1 cellular context compared by ENCODE assay signal in genomic region chr4:107718351-107718965, GRCh38.
A peak's percentile ranks its signal among the peaks of the same experiment; 100 is the strongest.
TF ChIP-seq lines count a peak whose summit lies in the region.

No MANE protein-coding gene starts in this region.

TF ChIP-seq in GM12878, 131 proteins besides CTCF, POLR2A, EP300 and RAD21 (continued from another document):
- TF ChIP-seq, protein P1, sequence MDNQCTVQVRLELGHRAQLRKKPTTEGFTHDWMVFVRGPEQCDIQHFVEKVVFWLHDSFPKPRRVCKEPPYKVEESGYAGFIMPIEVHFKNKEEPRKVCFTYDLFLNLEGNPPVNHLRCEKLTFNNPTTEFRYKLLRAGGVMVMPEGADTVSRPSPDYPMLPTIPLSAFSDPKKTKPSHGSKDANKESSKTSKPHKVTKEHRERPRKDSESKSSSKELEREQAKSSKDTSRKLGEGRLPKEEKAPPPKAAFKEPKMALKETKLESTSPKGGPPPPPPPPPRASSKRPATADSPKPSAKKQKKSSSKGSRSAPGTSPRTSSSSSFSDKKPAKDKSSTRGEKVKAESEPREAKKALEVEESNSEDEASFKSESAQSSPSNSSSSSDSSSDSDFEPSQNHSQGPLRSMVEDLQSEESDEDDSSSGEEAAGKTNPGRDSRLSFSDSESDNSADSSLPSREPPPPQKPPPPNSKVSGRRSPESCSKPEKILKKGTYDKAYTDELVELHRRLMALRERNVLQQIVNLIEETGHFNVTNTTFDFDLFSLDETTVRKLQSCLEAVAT (IDR thresholded peaks at IDR 0.05), result no peak
- TF ChIP-seq MTA2 (IDR thresholded peaks at IDR 0.05; ENCODE audit: low read depth), result peak; percentile 32; the same call in 1 of the 2 replicates
- TF ChIP-seq ZBTB11 (CRISPR knock-in tag; IDR thresholded peaks at IDR 0.05), result no peak
- peak; percentile 42 for TF ChIP-seq NFIC (IDR thresholded peaks at IDR 0.05; ENCODE audit: low read depth, low read length)
- TF ChIP-seq REST (IDR thresholded peaks at IDR 0.05; ENCODE audit: low read depth, low read length), result no peak
- TF ChIP-seq IRF4 (IDR thresholded peaks at IDR 0.05; ENCODE audit: low read depth, low read length), result 0 out of 2 replicates have a peak, but pooled peaks have one; percentile 12
- peak in 1 of 2 experiments; percentile 32; a peak in 2 of 4 replicates for TF ChIP-seq IKZF2 (IDR thresholded peaks at IDR 0.05)
- 0 out of 2 replicates have a peak, but pooled peaks have one; percentile 27 for TF ChIP-seq DPF2 (IDR thresholded peaks at IDR 0.05)
- 0 out of 2 replicates have a peak, but pooled peaks have one; percentile 2 for TF ChIP-seq NR2C1 (IDR thresholded peaks at IDR 0.05)
- TF ChIP-seq, protein P2, sequence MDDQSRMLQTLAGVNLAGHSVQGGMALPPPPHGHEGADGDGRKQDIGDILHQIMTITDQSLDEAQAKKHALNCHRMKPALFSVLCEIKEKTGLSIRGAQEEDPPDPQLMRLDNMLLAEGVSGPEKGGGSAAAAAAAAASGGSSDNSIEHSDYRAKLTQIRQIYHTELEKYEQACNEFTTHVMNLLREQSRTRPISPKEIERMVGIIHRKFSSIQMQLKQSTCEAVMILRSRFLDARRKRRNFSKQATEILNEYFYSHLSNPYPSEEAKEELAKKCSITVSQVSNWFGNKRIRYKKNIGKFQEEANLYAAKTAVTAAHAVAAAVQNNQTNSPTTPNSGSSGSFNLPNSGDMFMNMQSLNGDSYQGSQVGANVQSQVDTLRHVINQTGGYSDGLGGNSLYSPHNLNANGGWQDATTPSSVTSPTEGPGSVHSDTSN (IDR thresholded peaks at IDR 0.05; ENCODE audit: insufficient replicate concordance, low read depth, low read length), result no peak
- peak; percentile 26; the same call in 1 of the 2 replicates for TF ChIP-seq PKNOX1 (IDR thresholded peaks at IDR 0.05)
- peak; percentile 86 for TF ChIP-seq RUNX3 (IDR thresholded peaks at IDR 0.05; ENCODE audit: low read length)
- TF ChIP-seq ASH2L (IDR thresholded peaks at IDR 0.05; ENCODE audit: borderline replicate concordance, low read depth), result no peak
- TF ChIP-seq MXI1 (IDR thresholded peaks at IDR 0.05; ENCODE audit: low read depth, low read length), result peak; percentile 47; the same call in 1 of the 2 replicates
- TF ChIP-seq ZNF622 (IDR thresholded peaks at IDR 0.05), result no peak
- TF ChIP-seq ZNF217 (IDR thresholded peaks at IDR 0.05), result peak; percentile 54; the same call in 1 of the 2 replicates
